In genomic region chr6:73388800-73389512, GRCh38 we compare ENCODE assay signal across 9 cellular contexts. TPM values are rescaled to one million over a fixed set of nuclear protein-coding genes. Genes with fewer than 3 reads are reported as not detected.
DNase-seq lines count a peak whose midpoint lies in the region; ATAC-seq and TF ChIP-seq lines count a peak whose summit lies in the region.
"Had no signal": no experiment of that assay in that cellular context is flagged by ENCODE, and none has a peak within 500 bp of the region (broad histone marks: within the 10 kb centered on the region; RNA-seq: fewer than 3 reads in every experiment).

No MANE protein-coding gene starts in this region.

- CTCF ChIA-PET in CD4-positive, alpha-beta T cell (lab: Charles Lee) = interaction anchor here (1.2 kb wide), 1 partner anchor 26 kb away, joined by 3 read pairs; no protein-coding TSS in a partner anchor
- CTCF ChIA-PET in OCI-LY7 (lab: Charles Lee; ENCODE audit: unreplicated experiment) = no interaction called here

- peak overlapping the region; percentile 77 for H3K27ac Mint-ChIP-seq in CD4-positive, alpha-beta T cell
- no peak overlapping the region for H3K27ac Mint-ChIP-seq in neural progenitor cell

- no peaks in the 10 kb centered on the region for H3K9me2 ChIP-seq in OCI-LY7 (ENCODE audit: insufficient read depth, low read length)

- H3K79me2 ChIP-seq in OCI-LY7 (ENCODE audit: insufficient read depth, low read depth, low read length) (no peaks in the 10 kb centered on the region), neural progenitor cell (ENCODE audit: low read depth) (no peaks in the 10 kb centered on the region)

- intact Hi-C loops in CD4-positive, alpha-beta T cell (cut with DNase I, micrococcal nuclease) = loop anchor here in 1 of 2 experiments (10.0 kb wide), 1 partner anchor 104 kb away; no protein-coding TSS in a partner anchor
- intact Hi-C loops in OCI-LY7 (cut with micrococcal nuclease; ENCODE audit: unreplicated experiment) = no loop called here

- H3K27me3 ChIP-seq in CD4-positive, alpha-beta T cell (ENCODE audit: control insufficient read depth, insufficient read depth, low read length) = no peaks in the 10 kb centered on the region
- peaks cover 4% of the 10 kb centered on the region for H3K27me3 ChIP-seq in neural progenitor cell
- no peaks in the 10 kb centered on the region for H3K27me3 ChIP-seq in subcutaneous abdominal adipose tissue (ENCODE audit: control insufficient read depth in 5 of 5, insufficient read depth in 4 of 5, low read length in 5 of 5)

- H3K36me3 ChIP-seq in OCI-LY7 (ENCODE audit: insufficient read depth, low read length) = no peaks in the 10 kb centered on the region
- no peaks in the 10 kb centered on the region for H3K36me3 ChIP-seq in neural progenitor cell
- no peaks in the 10 kb centered on the region for H3K36me3 ChIP-seq in subcutaneous abdominal adipose tissue (ENCODE audit: control insufficient read depth in 5 of 5, insufficient read depth in 5 of 5, low read length in 5 of 5)

- H3K36me3 Mint-ChIP-seq in CD4-positive, alpha-beta T cell (ENCODE audit: low read depth) = no peaks in the 10 kb centered on the region
- no peaks in the 10 kb centered on the region for H3K36me3 Mint-ChIP-seq in neural progenitor cell

- H3K4me2 ChIP-seq in OCI-LY7 (ENCODE audit: low read length) (peak overlapping the region; percentile 50; the same call in 1 of the 2 replicates), neural progenitor cell (peak overlapping the region; percentile 79)

- TF ChIP-seq CTCF in CD4-positive, alpha-beta T cell (IDR thresholded peaks at IDR 0.05) = peak; percentile 48
- TF ChIP-seq CTCF in OCI-LY7 (conservative IDR thresholded peaks at IDR 0.05; ENCODE audit: low read length) = peak; percentile 51
- peak; percentile 75 for TF ChIP-seq CTCF in neural progenitor cell (IDR thresholded peaks at IDR 0.05)

- ATAC-seq in CD4-positive, alpha-beta T cell (ENCODE audit: poor library complexity) = peak; percentile 71
- ATAC-seq in GM19035 (IDR thresholded peaks at IDR 0.05; ENCODE audit: unreplicated experiment) (peak; percentile 79), HG03196 (IDR thresholded peaks at IDR 0.05; ENCODE audit: unreplicated experiment) (peak; percentile 81)

- H3K9me3 Mint-ChIP-seq in CD4-positive, alpha-beta T cell = no peaks in the 10 kb centered on the region
- no peaks in the 10 kb centered on the region for H3K9me3 Mint-ChIP-seq in neural progenitor cell

- peak overlapping the region; percentile 82 for H3K4me3 Mint-ChIP-seq in CD4-positive, alpha-beta T cell
- H3K4me3 Mint-ChIP-seq in neural progenitor cell = peak overlapping the region; percentile 85

- no TSS peak for BruUV-seq in OCI-LY7 (replicated peaks; lab: Mats Ljungman, UMichigan)

- peaks cover 3% of the 10 kb centered on the region for H3K4me1 ChIP-seq in OCI-LY7 (ENCODE audit: insufficient read depth, low read length, poor library complexity, severe bottlenecking)
- peaks cover 3% of the 10 kb centered on the region for H3K4me1 ChIP-seq in neural progenitor cell
- peaks cover 0 to 12% (median 8%) of the 10 kb centered on the region in 5 donors for H3K4me1 ChIP-seq in subcutaneous abdominal adipose tissue (ENCODE audit: control insufficient read depth in 5 of 5, insufficient read depth in 5 of 5, low read length in 5 of 5)

- H3F3A ChIP-seq in neural progenitor cell (ENCODE audit: low read depth) = no peaks in the 10 kb centered on the region

- H3K9me3 ChIP-seq in CD4-positive, alpha-beta T cell (ENCODE audit: control insufficient read depth, low read length) = no peaks in the 10 kb centered on the region
- no peaks in the 10 kb centered on the region for H3K9me3 ChIP-seq in OCI-LY7 (ENCODE audit: low read length)
- no peaks in the 10 kb centered on the region for H3K9me3 ChIP-seq in neural progenitor cell (ENCODE audit: low read depth)
- no peaks in the 10 kb centered on the region for H3K9me3 ChIP-seq in subcutaneous abdominal adipose tissue (ENCODE audit: control insufficient read depth in 5 of 5, low read length in 5 of 5)

- H2AFZ ChIP-seq in OCI-LY7 (ENCODE audit: low read length) (peak overlapping the region; percentile 59; the same call in 1 of the 2 replicates), neural progenitor cell (replicated peaks) (peak overlapping the region; percentile 98)

- H3K4me1 Mint-ChIP-seq in CD4-positive, alpha-beta T cell (ENCODE audit: low read depth) = peaks cover 19% of the 10 kb centered on the region
- H3K4me1 Mint-ChIP-seq in neural progenitor cell = peaks cover 3% of the 10 kb centered on the region

- H3K27ac ChIP-seq in CD4-positive, alpha-beta T cell (ENCODE audit: low read depth, low read length) = no peak overlapping the region
- H3K27ac ChIP-seq in OCI-LY7 (ENCODE audit: low read depth, low read length, poor library complexity, severe bottlenecking) = no peak overlapping the region
- no peak overlapping the region for H3K27ac ChIP-seq in neural progenitor cell
- H3K27ac ChIP-seq in subcutaneous abdominal adipose tissue (ENCODE audit: low read depth, low read length) = peak overlapping the region; percentile 50

- no peak overlapping the region for H3K4me3 ChIP-seq in OCI-LY7 (ENCODE audit: low read depth, low read length, poor library complexity, severe bottlenecking)
- peak overlapping the region; percentile 52 for H3K4me3 ChIP-seq in neural progenitor cell
- peak overlapping the region; percentile 71 to 83 (median 78) for H3K4me3 ChIP-seq in subcutaneous abdominal adipose tissue (ENCODE audit: low read depth in 1 of 5, low read length in 5 of 5)

- no peaks in the 10 kb centered on the region for H4K20me1 ChIP-seq in OCI-LY7 (ENCODE audit: insufficient read depth, low read length)
- no peaks in the 10 kb centered on the region for H4K20me1 ChIP-seq in neural progenitor cell (ENCODE audit: low read depth)

- H3K9ac ChIP-seq in neural progenitor cell (peak overlapping the region; percentile 29), subcutaneous abdominal adipose tissue (ENCODE audit: low read length in 5 of 5) (peak overlapping the region; percentile 25 to 80 (median 67))

- POLR2A ChIA-PET in CD4-positive, alpha-beta T cell (lab: Charles Lee) = interaction anchor here (0.9 to 1.7 kb wide), 6 partner anchors 24 to 132 kb away, joined by 3 to 13 read pairs (median 6); partner anchors contain the start of genes CGAS, EEF1A1 and MTO1
- POLR2A ChIA-PET in OCI-LY7 (lab: Charles Lee) = interaction anchor here (0.6 to 0.7 kb wide), 2 partner anchors 37 to 282 kb away, joined by 3 read pairs; no protein-coding TSS in a partner anchor

- peak in 9 of 10 experiments; percentile 11 to 55 (median 36) for DNase-seq in CD4-positive, alpha-beta T cell
- DNase-seq in OCI-LY7 (ENCODE audit: low spot score) (peak; percentile 5), activated T-helper 1 cell treated with Interleukin-2 at 50 U/mL for 16 hours (ENCODE audit: low read depth) (peak; percentile 33), fibroblast of the conjunctiva (ENCODE audit: low read depth) (peak; percentile 29), neural progenitor cell (ENCODE audit: low spot score) (peak; percentile 79)

- no peaks in the 10 kb centered on the region for H3K27me3 Mint-ChIP-seq in CD4-positive, alpha-beta T cell
- H3K27me3 Mint-ChIP-seq in neural progenitor cell (ENCODE audit: insufficient read depth, low read depth) = peaks cover 2% of the 10 kb centered on the region

RNA-seq across cellular contexts. Expression of gene DDX43, which starts 5.7 kb away (rescaled TPM):
- 1 to 10 TPM; 2.2 to 2.5 TPM for total RNA-seq in CD4-positive, alpha-beta T cell
- not detected in 2 replicates for total RNA-seq in OCI-LY7 (2014; rRNA removed; shearing (Covaris generic))
- total RNA-seq in OCI-LY7 (2022) (not detected in 2 replicates), neural progenitor cell (ENCODE audit: low replicate concordance) (not detected in 2 replicates)

RNA-seq across cellular contexts. Expression of gene OOEP, which starts 19.3 kb away (rescaled TPM):
- under 1 TPM; 0.38 to 0.50 TPM for total RNA-seq in CD4-positive, alpha-beta T cell
- not detected in 2 replicates for total RNA-seq in OCI-LY7 (2014; rRNA removed; shearing (Covaris generic))
- not detected in 2 replicates for total RNA-seq in OCI-LY7 (2022)
- not detected in 2 replicates for total RNA-seq in neural progenitor cell (ENCODE audit: low replicate concordance)

RNA-seq across cellular contexts. Expression of gene KHDC3L, which starts 26.5 kb away (rescaled TPM):
- total RNA-seq in CD4-positive, alpha-beta T cell = not detected
- total RNA-seq in OCI-LY7 (2014; rRNA removed; shearing (Covaris generic)) = not detected in 2 replicates
- total RNA-seq in OCI-LY7 (2022) (not detected in 2 replicates), neural progenitor cell (ENCODE audit: low replicate concordance) (not detected in 2 replicates)
- total RNA-seq: dermis microvascular lymphatic vessel endothelial cell had no signal

RNA-seq across cellular contexts. Expression of gene DPPA5, which starts 34.9 kb away (rescaled TPM):
- not detected for total RNA-seq in CD4-positive, alpha-beta T cell
- not detected in 2 replicates for total RNA-seq in OCI-LY7 (2014; rRNA removed; shearing (Covaris generic))
- total RNA-seq in OCI-LY7 (2022) (not detected in 2 replicates), neural progenitor cell (ENCODE audit: low replicate concordance) (not detected in 2 replicates)
- total RNA-seq: dermis microvascular lymphatic vessel endothelial cell had no signal

Comparison
In these comparisons a context has a peak if more than half of its experiments do, and no peak if none do; other contexts are left out.
1. DNase-seq: peak in every context shown above with its lines; median percentile 79 in neural progenitor cell; 36 in CD4-positive, alpha-beta T cell; 33 in activated T-helper 1 cell treated with Interleukin-2 at 50 U/mL for 16 hours; 29 in fibroblast of the conjunctiva; 5 in OCI-LY7.